Comparison of ENCODE assay signal across 27 cellular contexts in genomic region chr11:31690041-31690440, GRCh38.
DNase-seq lines count a peak whose midpoint lies in the region; ATAC-seq, FAIRE-seq and TF ChIP-seq lines count a peak whose summit lies in the region.
"Had no signal": no experiment of that assay in that cellular context is flagged by ENCODE, and none has a peak within 500 bp of the region (broad histone marks: within the 10 kb centered on the region; RNA-seq: fewer than 3 reads in every experiment).

No MANE protein-coding gene starts in this region.

- H3K79me2 ChIP-seq in endothelial cell of umbilical vein (ENCODE audit: control insufficient read depth, insufficient read depth, low read length) (no peaks in the 10 kb centered on the region), osteoblast (ENCODE audit: insufficient read depth, low read length) (no peaks in the 10 kb centered on the region), neural progenitor cell (ENCODE audit: low read depth) (peaks cover 7% of the 10 kb centered on the region)

- peaks cover 16% of the 10 kb centered on the region for H3K9me3 Mint-ChIP-seq in neural progenitor cell
- H3K9me3 Mint-ChIP-seq: stimulated activated naive CD8-positive, alpha-beta T cell treated with anti-CD3 and anti-CD28 coated beads, Interleukin-15, amount 100 ng/mL, for 72 hours had no signal

- peaks cover 3% of the 10 kb centered on the region for H3F3A ChIP-seq in neural progenitor cell (ENCODE audit: low read depth)

- H3K4me1 Mint-ChIP-seq in neural progenitor cell, result no peaks in the 10 kb centered on the region
- H3K4me1 Mint-ChIP-seq: activated CD4-positive, alpha-beta T cell treated with anti-CD3 and anti-CD28 coated beads for 36 hours; activated T-helper 17 cell treated with anti-CD3 and anti-CD28 coated beads, Interleukin-2, amount 50 U/mL, for 72 hours; nephron had no signal

- H3K36me3 Mint-ChIP-seq in neural progenitor cell, result peaks cover 10% of the 10 kb centered on the region

- H3K27me3 Mint-ChIP-seq in neural progenitor cell (ENCODE audit: insufficient read depth, low read depth), result no peaks in the 10 kb centered on the region
- H3K27me3 Mint-ChIP-seq: activated CD4-positive, alpha-beta T cell treated with anti-CD3 and anti-CD28 coated beads for 36 hours; activated CD8-positive, alpha-beta memory T cell treated with anti-CD3 and anti-CD28 coated beads, Interleukin-2, amount 10 ng/mL, durations not matched to agents 7 days and 5 days; activated T-helper 17 cell treated with anti-CD3 and anti-CD28 coated beads, Interleukin-2, amount 50 U/mL, for 72 hours; stimulated activated naive CD8-positive, alpha-beta T cell treated with anti-CD3 and anti-CD28 coated beads, Interleukin-15, amount 100 ng/mL, for 72 hours had no signal

- no peak for FAIRE-seq in endothelial cell of umbilical vein (lab: Jason Lieb, UNC)
- FAIRE-seq: D721Med, G401.6, HepG2 had no signal

- no peak overlapping the region for H3K4me3 ChIP-seq in endothelial cell of umbilical vein (replicated peaks in 1 of 3; ENCODE audit: insufficient read depth in 1 of 3, low read depth in 1 of 3, low read length in 3 of 3)
- H3K4me3 ChIP-seq in osteoblast (ENCODE audit: insufficient read depth, low read length), result no peak overlapping the region
- H3K4me3 ChIP-seq in neural progenitor cell, result no peak overlapping the region
- H3K4me3 ChIP-seq: BLaER1, upper lobe of right lung had no signal

- TF ChIP-seq CTCF in endothelial cell of umbilical vein (IDR thresholded peaks at IDR 0.05; ENCODE audit: extremely low read depth in 1 of 2, insufficient read depth in 1 of 2, low read depth in 1 of 2, low read length in 2 of 2), result no peak
- no peak for TF ChIP-seq CTCF in osteoblast (IDR thresholded peaks at IDR 0.05; ENCODE audit: extremely low read depth, low read depth, low read length)
- no peak for TF ChIP-seq CTCF in neural progenitor cell (IDR thresholded peaks at IDR 0.05)

- DNase-seq in NCI-H446 treated with DMSO at 0.1 percent for 48 hours (lab: John Stamatoyannopoulos, UW) (peak; percentile 98), endothelial cell of umbilical vein (ENCODE audit: low read depth, low spot score) (peak; percentile 5), osteoblast (ENCODE audit: insufficient read length, low spot score, missing footprints) (peak; percentile 1), neural progenitor cell (ENCODE audit: low spot score) (no peak)
- DNase-seq: activated CD4-positive, alpha-beta T cell treated with anti-CD3 and anti-CD28 coated beads for 36 hours; activated CD8-positive, alpha-beta memory T cell treated with anti-CD3 and anti-CD28 coated beads, Interleukin-2, amount 10 ng/mL, durations not matched to agents 7 days and 5 days; effector memory CD4-positive, alpha-beta T cell; foreskin keratinocyte; HCEC 1CT; kidney glomerular epithelial cell; mesenchymal stem cell; NCI-H1417 treated with DMSO at 0.1 percent for 48 hours; NCI-H345; Right ventricle myocardium superior; stimulated activated CD4-positive, alpha-beta T cell treated with anti-CD3 and anti-CD28 coated beads, Interleukin-1b, Interleukin-23, amount 100 ng/mL, for 48 hours; stimulated activated naive CD8-positive, alpha-beta T cell treated with anti-CD3 and anti-CD28 coated beads, Interleukin-15, amount 100 ng/mL, for 72 hours; SW 1271; upper lobe of right lung had no signal

- dilution Hi-C loops in endothelial cell of umbilical vein (cut with MboI; ENCODE audit: extremely low pct_ligation_motif_present, low sequenced_read_pairs), result no loop called here

- H3K4me1 ChIP-seq in endothelial cell of umbilical vein (ENCODE audit: control insufficient read depth, extremely low read depth, insufficient read depth, low read length) (peaks cover 8% of the 10 kb centered on the region), osteoblast (ENCODE audit: insufficient read depth, low read length) (peaks cover 8% of the 10 kb centered on the region), neural progenitor cell (no peaks in the 10 kb centered on the region)
- H3K4me1 ChIP-seq: BLaER1, foreskin keratinocyte, upper lobe of right lung had no signal

- CTCF ChIA-PET in endothelial cell of umbilical vein (lab: Charles Lee), result interaction anchor here (1.0 to 3.3 kb wide), 6 partner anchors 12 to 180 kb away, joined by 3 to 18 read pairs (median 3); partner anchors contain the start of genes ELP4 and IMMP1L

- H3K9me1 ChIP-seq in endothelial cell of umbilical vein (replicated peaks; ENCODE audit: control insufficient read depth, extremely low read depth, insufficient read depth, low read length), result no peaks in the 10 kb centered on the region

- no peak overlapping the region for H3K27ac ChIP-seq in endothelial cell of umbilical vein (ENCODE audit: insufficient read depth, low read depth, low read length)
- H3K27ac ChIP-seq in osteoblast (ENCODE audit: low read depth, low read length), result no peak overlapping the region
- no peak overlapping the region for H3K27ac ChIP-seq in neural progenitor cell
- H3K27ac ChIP-seq: BLaER1, foreskin keratinocyte, upper lobe of right lung had no signal

- ATAC-seq in GM18867 (IDR thresholded peaks at IDR 0.05; ENCODE audit: unreplicated experiment) (peak; percentile 16), GM21529 (IDR thresholded peaks at IDR 0.05; ENCODE audit: unreplicated experiment) (no peak), GM19395 (IDR thresholded peaks at IDR 0.05; ENCODE audit: unreplicated experiment) (no peak)
- ATAC-seq: activated CD4-positive, alpha-beta T cell treated with anti-CD3 and anti-CD28 coated beads for 36 hours; activated CD8-positive, alpha-beta memory T cell treated with anti-CD3 and anti-CD28 coated beads, Interleukin-2, amount 10 ng/mL, durations not matched to agents 7 days and 5 days; activated T-helper 17 cell treated with anti-CD3 and anti-CD28 coated beads, Interleukin-2, amount 50 U/mL, for 72 hours; foreskin keratinocyte; HepG2; stimulated activated naive CD8-positive, alpha-beta T cell treated with anti-CD3 and anti-CD28 coated beads, Interleukin-15, amount 100 ng/mL, for 72 hours; upper lobe of right lung had no signal

- H2AFZ ChIP-seq in endothelial cell of umbilical vein (ENCODE audit: low read depth, low read length) (no peak overlapping the region), osteoblast (ENCODE audit: low read length) (no peak overlapping the region), neural progenitor cell (replicated peaks) (no peak overlapping the region)

- no peaks in the 10 kb centered on the region for H3K36me3 ChIP-seq in endothelial cell of umbilical vein (ENCODE audit: control insufficient read depth in 2 of 2, extremely low read depth in 1 of 2, insufficient read depth in 2 of 2, low read length in 2 of 2)
- H3K36me3 ChIP-seq in osteoblast (ENCODE audit: insufficient read depth, low read length), result no peaks in the 10 kb centered on the region
- H3K36me3 ChIP-seq in neural progenitor cell, result no peaks in the 10 kb centered on the region
- H3K36me3 ChIP-seq: BLaER1, upper lobe of right lung had no signal

- H3K9ac ChIP-seq in endothelial cell of umbilical vein (replicated peaks; ENCODE audit: extremely low read depth, insufficient read depth, low read length), result no peak overlapping the region
- H3K9ac ChIP-seq in neural progenitor cell, result no peak overlapping the region
- H3K9ac ChIP-seq: BLaER1 had no signal

- H3K4me3 Mint-ChIP-seq in neural progenitor cell, result no peak overlapping the region
- H3K4me3 Mint-ChIP-seq: activated CD4-positive, alpha-beta T cell treated with anti-CD3 and anti-CD28 coated beads for 36 hours; activated CD8-positive, alpha-beta memory T cell treated with anti-CD3 and anti-CD28 coated beads, Interleukin-2, amount 10 ng/mL, durations not matched to agents 7 days and 5 days; activated T-helper 17 cell treated with anti-CD3 and anti-CD28 coated beads, Interleukin-2, amount 50 U/mL, for 72 hours; nephron; stimulated activated naive CD8-positive, alpha-beta T cell treated with anti-CD3 and anti-CD28 coated beads, Interleukin-15, amount 100 ng/mL, for 72 hours had no signal

- POLR2A ChIA-PET in endothelial cell of umbilical vein (lab: Charles Lee), result no interaction called here

- H3K27me3 ChIP-seq in endothelial cell of umbilical vein (ENCODE audit: control insufficient read depth in 2 of 2, insufficient read depth in 2 of 2, low read length in 2 of 2) (no peaks in the 10 kb centered on the region), osteoblast (ENCODE audit: insufficient read depth, low read length) (no peaks in the 10 kb centered on the region), neural progenitor cell (no peaks in the 10 kb centered on the region)
- H3K27me3 ChIP-seq: BLaER1, foreskin keratinocyte, upper lobe of right lung had no signal

- BruUV-seq in endothelial cell of umbilical vein (replicated peaks; lab: Mats Ljungman, UMichigan), result no TSS peak

- H3K4me2 ChIP-seq in endothelial cell of umbilical vein (ENCODE audit: insufficient read depth, low read length) (no peak overlapping the region), osteoblast (ENCODE audit: insufficient read depth, low read length) (no peak overlapping the region), neural progenitor cell (no peak overlapping the region)
- H3K4me2 ChIP-seq: BLaER1 had no signal

- H3K9me3 ChIP-seq in endothelial cell of umbilical vein (replicated peaks; ENCODE audit: control insufficient read depth, insufficient read depth, low read length), result no peaks in the 10 kb centered on the region
- H3K9me3 ChIP-seq in osteoblast (ENCODE audit: low read depth, low read length), result no peaks in the 10 kb centered on the region
- peaks cover 6% of the 10 kb centered on the region for H3K9me3 ChIP-seq in neural progenitor cell (ENCODE audit: low read depth)
- H3K9me3 ChIP-seq: BLaER1, upper lobe of right lung had no signal

- H3K27ac Mint-ChIP-seq in neural progenitor cell, result no peak overlapping the region
- H3K27ac Mint-ChIP-seq: activated CD4-positive, alpha-beta T cell treated with anti-CD3 and anti-CD28 coated beads for 36 hours; activated CD8-positive, alpha-beta memory T cell treated with anti-CD3 and anti-CD28 coated beads, Interleukin-2, amount 10 ng/mL, durations not matched to agents 7 days and 5 days; activated T-helper 17 cell treated with anti-CD3 and anti-CD28 coated beads, Interleukin-2, amount 50 U/mL, for 72 hours; nephron; stimulated activated naive CD8-positive, alpha-beta T cell treated with anti-CD3 and anti-CD28 coated beads, Interleukin-15, amount 100 ng/mL, for 72 hours had no signal

- H4K20me1 ChIP-seq in endothelial cell of umbilical vein (replicated peaks; ENCODE audit: control insufficient read depth, extremely low read depth, insufficient read depth, low read length), result peaks cover 3% of the 10 kb centered on the region
- no peaks in the 10 kb centered on the region for H4K20me1 ChIP-seq in osteoblast (ENCODE audit: insufficient read depth, low read length)
- no peaks in the 10 kb centered on the region for H4K20me1 ChIP-seq in neural progenitor cell (ENCODE audit: low read depth)
- H4K20me1 ChIP-seq: BLaER1 had no signal

- TF ChIP-seq POLR2A in endothelial cell of umbilical vein (IDR thresholded peaks at IDR 0.05; ENCODE audit: low read depth, low read length), result no peak

- intact Hi-C loops in endothelial cell of umbilical vein (cut with micrococcal nuclease), result no loop called here

TF ChIP-seq in endothelial cell of umbilical vein, 7 proteins besides CTCF, POLR2A, EP300 and RAD21:
- no peak for TF ChIP-seq POLR2AphosphoS5 (IDR thresholded peaks at IDR 0.05; ENCODE audit: insufficient read depth, low read depth, low read length)
